ENCODE assay signal across 9 cellular contexts in the genomic region with DNA sequence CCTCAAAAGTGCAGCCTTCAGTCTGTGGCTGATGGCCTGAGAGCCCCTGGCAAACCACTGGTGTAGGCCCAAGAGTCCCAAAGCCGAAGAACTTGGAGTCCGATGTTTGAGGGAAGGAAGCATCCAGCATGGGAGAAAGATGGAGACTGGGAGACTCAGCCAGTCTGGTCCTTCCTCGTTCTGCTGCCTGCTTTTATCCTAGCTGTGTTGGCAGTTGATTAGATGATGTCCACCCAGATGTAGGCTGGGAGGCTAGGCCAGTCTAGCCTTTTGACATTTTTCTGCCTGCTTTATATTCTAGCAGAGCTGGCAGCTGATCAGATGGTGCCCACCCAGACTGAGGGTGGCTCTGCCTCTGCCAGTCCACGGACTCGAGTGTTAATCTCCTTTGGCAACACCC. TPM values are rescaled to one million over a fixed set of nuclear protein-coding genes. Genes with fewer than 3 reads are reported as not detected.
"Had no signal": no experiment of that assay in that cellular context is flagged by ENCODE, and none has a peak within 500 bp of the region (broad histone marks: within the 10 kb centered on the region; RNA-seq: fewer than 3 reads in every experiment).

No MANE protein-coding gene starts in this region.

- H3K9ac ChIP-seq: GM23248 had no signal

- H3K9me3 ChIP-seq: HAP-1 had no signal

- H3K4me1 ChIP-seq: HAP-1 had no signal

- H3K36me3 ChIP-seq: HAP-1 had no signal

- H3K4me3 ChIP-seq: GM23248, HAP-1 had no signal

- H3K27ac Mint-ChIP-seq: HFFc6 had no signal

- H3K4me3 Mint-ChIP-seq: HFFc6 had no signal

- H2AFZ ChIP-seq: GM23248 had no signal

- DNase-seq: GM23248, GOT3, H7, HFFc6, IMR-90 had no signal

- H3K27ac ChIP-seq: GM23248, HL-60 had no signal

RNA-seq across cellular contexts. Expression of a gene that starts 1.1 kb away (rescaled TPM):
- total RNA-seq: GM23248, H7, IMR-90 had no signal

RNA-seq across cellular contexts. Expression of a gene that starts 54.1 kb away (rescaled TPM):
- total RNA-seq: GM23248, H4, H7, HFFc6, HT1080, IMR-90 had no signal
